ENCODE assay signal across 1 cellular context in genomic region chr5:170631471-170632195, GRCh38.
TF ChIP-seq lines count a peak whose summit lies in the region.

No MANE protein-coding gene starts in this region.

TF ChIP-seq in HEK293T, 16 proteins besides CTCF, POLR2A, EP300 and RAD21 (continued from another document):
- no peak for TF ChIP-seq L3MBTL2 (conservative IDR thresholded peaks at IDR 0.05)
- no peak for TF ChIP-seq FOXA1 (IDR thresholded peaks at IDR 0.05)
- no peak for TF ChIP-seq SUZ12 (IDR thresholded peaks at IDR 0.05)
- no peak for TF ChIP-seq ELF4 (IDR thresholded peaks at IDR 0.05)
- TF ChIP-seq ARNT (IDR thresholded peaks at IDR 0.05), result no peak
- TF ChIP-seq BHLHE40 (IDR thresholded peaks at IDR 0.05; ENCODE audit: borderline replicate concordance), result no peak
